ENCODE assay signal across 1 cellular context in the genomic region with DNA sequence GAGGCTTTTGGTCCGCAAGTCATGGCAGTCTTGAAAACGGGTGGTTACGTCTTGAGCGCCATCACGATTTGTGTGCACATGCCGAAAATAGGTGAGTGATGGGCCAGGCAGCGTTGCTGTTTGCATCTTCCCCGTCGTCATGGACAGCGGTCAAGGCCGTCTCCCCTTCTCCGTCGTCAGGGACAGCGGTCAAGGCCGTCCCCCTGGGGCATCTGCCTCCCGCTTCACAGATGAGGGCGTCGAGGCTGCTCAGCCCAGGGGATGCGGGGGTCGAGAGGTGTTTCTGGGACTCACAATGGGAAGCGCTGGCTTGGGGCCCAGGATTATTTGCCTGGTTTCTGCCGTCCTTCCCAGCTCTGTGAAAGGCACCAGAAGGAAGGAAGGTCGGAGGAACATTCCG.
A peak's percentile ranks its signal among the peaks of the same experiment; 100 is the strongest.
TF ChIP-seq lines count a peak whose summit lies in the region.

No MANE protein-coding gene starts in this region.

TF ChIP-seq in HepG2, 621 proteins besides CTCF, POLR2A, EP300 and RAD21 (continued from another document):
- TF ChIP-seq RARA (CRISPR knock-in tag; IDR thresholded peaks at IDR 0.05) = peak; percentile 29; the same call in 1 of the 2 replicates
- TF ChIP-seq SRSF1 (optimal IDR thresholded peaks at IDR 0.05; ENCODE audit: low read depth, low read length) = no peak
- TF ChIP-seq MAFF (IDR thresholded peaks at IDR 0.05; ENCODE audit: low read depth, low read length) = no peak
- TF ChIP-seq BORCS8-MEF2B (CRISPR knock-in tag; IDR thresholded peaks at IDR 0.05) = 0 out of 2 replicates have a peak, but pooled peaks have one; percentile 39
- no peak for TF ChIP-seq CAMTA2 (CRISPR knock-in tag; IDR thresholded peaks at IDR 0.05; ENCODE audit: borderline replicate concordance)
- no peak for TF ChIP-seq ZNF570 (CRISPR knock-in tag; IDR thresholded peaks at IDR 0.05; ENCODE audit: borderline replicate concordance)
- peak; percentile 39 for TF ChIP-seq ZNF687 (CRISPR knock-in tag; IDR thresholded peaks at IDR 0.05)
- TF ChIP-seq ZBTB38 (CRISPR knock-in tag; IDR thresholded peaks at IDR 0.05) = peak; percentile 91
- TF ChIP-seq TP53 (CRISPR knock-in tag; conservative IDR thresholded peaks at IDR 0.05) = no peak
